In genomic region chr16:84144859-84145639, GRCh38 we compare ENCODE assay signal across 1 cellular context.
A peak's percentile ranks its signal among the peaks of the same experiment; 100 is the strongest.
TF ChIP-seq lines count a peak whose summit lies in the region.

DNAAF1 (plus strand) TSS chr16:84145308; CDS start chr16:84145441, 133 bp downstream.
HSDL1 (minus strand) TSS chr16:84145177; CDS start chr16:84131321, 13,856 bp downstream.

TF ChIP-seq in HepG2, 621 proteins besides CTCF, POLR2A, EP300 and RAD21 (continued from another document and continues in another):
- TF ChIP-seq TFE3 (CRISPR knock-in tag; IDR thresholded peaks at IDR 0.05) = no peak
- no peak for TF ChIP-seq DRAP1 (CRISPR knock-in tag; IDR thresholded peaks at IDR 0.05)
- peak; percentile 88; the same call in 1 of the 2 replicates for TF ChIP-seq U2AF2 (IDR thresholded peaks at IDR 0.05; ENCODE audit: low read depth, low read length)
- 0 out of 2 replicates have a peak, but pooled peaks have one; percentile 21 for TF ChIP-seq HDAC2 (CRISPR knock-in tag; IDR thresholded peaks at IDR 0.05)
- TF ChIP-seq ZBTB33 (CRISPR knock-in tag; IDR thresholded peaks at IDR 0.05) = no peak
- TF ChIP-seq MLLT10 (CRISPR knock-in tag; IDR thresholded peaks at IDR 0.05) = no peak
- peak; percentile 45 for TF ChIP-seq YY1 (IDR thresholded peaks at IDR 0.05; ENCODE audit: insufficient read depth, insufficient replicate concordance, low read depth, low read length)
- peak; percentile 33; the same call in 1 of the 2 replicates for TF ChIP-seq NR0B2 (CRISPR knock-in tag; IDR thresholded peaks at IDR 0.05)
- no peak for TF ChIP-seq HIC2 (CRISPR knock-in tag; IDR thresholded peaks at IDR 0.05; ENCODE audit: low read depth)
- no peak for TF ChIP-seq ATF2 (CRISPR knock-in tag; IDR thresholded peaks at IDR 0.05)
- no peak for TF ChIP-seq GRHL1 (CRISPR knock-in tag; conservative IDR thresholded peaks at IDR 0.05)
- no peak for TF ChIP-seq MLXIP (CRISPR knock-in tag; IDR thresholded peaks at IDR 0.05; ENCODE audit: borderline replicate concordance)
- TF ChIP-seq FOXP4 (CRISPR knock-in tag; IDR thresholded peaks at IDR 0.05) = 0 out of 2 replicates have a peak, but pooled peaks have one; percentile 38
- TF ChIP-seq SNAI1 (CRISPR knock-in tag; IDR thresholded peaks at IDR 0.05; ENCODE audit: borderline replicate concordance) = 0 out of 2 replicates have a peak, but pooled peaks have one; percentile 74
- 0 out of 2 replicates have a peak, but pooled peaks have one; percentile 71 for TF ChIP-seq ZNF513 (CRISPR knock-in tag; conservative IDR thresholded peaks at IDR 0.05)
- 0 out of 2 replicates have a peak, but pooled peaks have one; percentile 54 for TF ChIP-seq MYNN (CRISPR knock-in tag; IDR thresholded peaks at IDR 0.05; ENCODE audit: low read depth)
- TF ChIP-seq ZEB1 (IDR thresholded peaks at IDR 0.05; ENCODE audit: insufficient replicate concordance, low read depth) = no peak
- no peak for TF ChIP-seq ARNTL (CRISPR knock-in tag; IDR thresholded peaks at IDR 0.05)
- peak; percentile 66; the same call in 1 of the 2 replicates for TF ChIP-seq ZBTB38 (CRISPR knock-in tag; IDR thresholded peaks at IDR 0.05)
- TF ChIP-seq ZNF547 (CRISPR knock-in tag; IDR thresholded peaks at IDR 0.05) = no peak
- TF ChIP-seq SP5 (CRISPR knock-in tag; IDR thresholded peaks at IDR 0.05; ENCODE audit: borderline replicate concordance, low read depth) = peak; percentile 36; the same call in 1 of the 2 replicates
- no peak for TF ChIP-seq FLYWCH1 (CRISPR knock-in tag; IDR thresholded peaks at IDR 0.05)
- no peak for TF ChIP-seq SP140L (CRISPR knock-in tag; IDR thresholded peaks at IDR 0.05; ENCODE audit: borderline replicate concordance)
- TF ChIP-seq PHF20 (CRISPR knock-in tag; IDR thresholded peaks at IDR 0.05) = peak; percentile 37
- TF ChIP-seq ZSCAN12 (CRISPR knock-in tag; IDR thresholded peaks at IDR 0.05) = no peak
- TF ChIP-seq USF2 (IDR thresholded peaks at IDR 0.05; ENCODE audit: low read depth, low read length) = peak; percentile 91
- TF ChIP-seq USF2 (CRISPR knock-in tag; IDR thresholded peaks at IDR 0.05; ENCODE audit: borderline replicate concordance) = peak; percentile 65; the same call in 1 of the 2 replicates
- TF ChIP-seq MTERF4 (CRISPR knock-in tag; IDR thresholded peaks at IDR 0.05) = no peak
- TF ChIP-seq STAT6 (CRISPR knock-in tag; IDR thresholded peaks at IDR 0.05; ENCODE audit: borderline replicate concordance) = no peak
